Comparison of ENCODE assay signal across 14 cellular contexts in genomic region chr22:44807915-44808690, GRCh38. TPM values are rescaled to one million over a fixed set of nuclear protein-coding genes. Genes with fewer than 3 reads are reported as not detected.
DNase-seq lines count a peak whose midpoint lies in the region; ATAC-seq and TF ChIP-seq lines count a peak whose summit lies in the region.
"Had no signal": no experiment of that assay in that cellular context is flagged by ENCODE, and none has a peak within 500 bp of the region (broad histone marks: within the 10 kb centered on the region; RNA-seq: fewer than 3 reads in every experiment).

No MANE protein-coding gene starts in this region.

- peaks cover 5% of the 10 kb centered on the region for H3K9me3 ChIP-seq in endodermal cell (ENCODE audit: control insufficient read depth, low read length)
- H3K9me3 ChIP-seq: SJSA1 had no signal

- H3K4me3 Mint-ChIP-seq in endodermal cell = no peak overlapping the region
- H3K4me3 Mint-ChIP-seq in mesothelial cell of epicardium = no peak overlapping the region
- H3K4me3 Mint-ChIP-seq: immature natural killer cell, natural killer cell had no signal

- H3K27me3 Mint-ChIP-seq in endodermal cell (ENCODE audit: insufficient read depth) (no peaks in the 10 kb centered on the region), mesothelial cell of epicardium (ENCODE audit: low read depth) (no peaks in the 10 kb centered on the region)

- 88 to 90% methylated on average over 14 to 20 of the region's 21 CpGs for WGBS in endodermal cell (ENCODE audit: insufficient coverage in 1 of 2, insufficient read length in 1 of 2), 2 experiments

- no peaks in the 10 kb centered on the region for H3K27me3 ChIP-seq in endodermal cell (ENCODE audit: control insufficient read depth, insufficient read depth, low read length, poor library complexity, severe bottlenecking)

- H3K36me3 Mint-ChIP-seq in endodermal cell (ENCODE audit: low read depth) (peaks cover 53% of the 10 kb centered on the region), mesothelial cell of epicardium (peaks cover 53% of the 10 kb centered on the region)
- H3K36me3 Mint-ChIP-seq: immature natural killer cell, natural killer cell had no signal

- no peak overlapping the region for H3K9ac ChIP-seq in endodermal cell (ENCODE audit: extremely low read depth, low read length, poor library complexity, severe bottlenecking)

- no peak overlapping the region for H3K27ac Mint-ChIP-seq in endodermal cell
- H3K27ac Mint-ChIP-seq in mesothelial cell of epicardium = no peak overlapping the region
- H3K27ac Mint-ChIP-seq: immature natural killer cell, natural killer cell had no signal

- H3K36me3 ChIP-seq in endodermal cell (ENCODE audit: control insufficient read depth, insufficient read depth, low read length) = no peaks in the 10 kb centered on the region
- H3K36me3 ChIP-seq: SJSA1 had no signal

- H3K9me3 Mint-ChIP-seq in endodermal cell (peaks cover 17% of the 10 kb centered on the region), mesothelial cell of epicardium (peaks cover 6% of the 10 kb centered on the region)
- H3K9me3 Mint-ChIP-seq: immature natural killer cell, natural killer cell had no signal

- no peak overlapping the region for H3K4me3 ChIP-seq in endodermal cell (ENCODE audit: low read length)
- H3K4me3 ChIP-seq: SJSA1 had no signal

- no peaks in the 10 kb centered on the region for H3K4me1 ChIP-seq in endodermal cell (ENCODE audit: control insufficient read depth, insufficient read depth, low read length)
- H3K4me1 ChIP-seq: SJSA1 had no signal

- no peak overlapping the region for H3K27ac ChIP-seq in endodermal cell (ENCODE audit: low read depth, low read length)
- H3K27ac ChIP-seq: SJSA1 had no signal

- DNase-seq in activated T-cell treated with anti-CD3 and anti-CD28 coated beads, Interleukin-2, amount 50 U/mL, for 48 hours = peak; percentile 25 to 28
- DNase-seq in activated T-cell treated with anti-CD3 and anti-CD28 coated beads, Interleukin-2, amount 50 U/mL, for 1 hour = no peak
- DNase-seq in NCI-H460 (ENCODE audit: extremely low read depth, low read depth) (peak; percentile 1), endodermal cell (peak; percentile 87), AG08396 (ENCODE audit: low spot score) (no peak), mesothelial cell of epicardium (ENCODE audit: low spot score in 2 of 2, unreplicated experiment in 2 of 2) (no peak)
- DNase-seq in stimulated activated CD8-positive, alpha-beta memory T cell treated with anti-CD3 and anti-CD28 coated beads, Interleukin-4, amount 100 ng/mL, for 48 hours = peak; percentile 34
- DNase-seq: immature natural killer cell, natural killer cell, NCI-H2107 had no signal

- H3K4me1 Mint-ChIP-seq in endodermal cell (peaks cover 9% of the 10 kb centered on the region), mesothelial cell of epicardium (no peaks in the 10 kb centered on the region)

- ATAC-seq in GM21381 (IDR thresholded peaks at IDR 0.05; ENCODE audit: unreplicated experiment) = no peak

- TF ChIP-seq CTCF in endodermal cell (conservative IDR thresholded peaks at IDR 0.05) = peak; percentile 72
- no peak for TF ChIP-seq CTCF in mesothelial cell of epicardium (IDR thresholded peaks at IDR 0.05; ENCODE audit: unreplicated experiment)

RNA-seq across cellular contexts. Expression of gene ARHGAP8, which starts 55.7 kb away (rescaled TPM):
- total RNA-seq in NCI-H460 (2014; rRNA removed; shearing (Covaris generic)) = 0.35 TPM in 1 of 2 replicates, not detected in the other
- polyA plus RNA-seq in NCI-H460 (2014; cell fraction: nucleus; rRNA removed) = 0.70 TPM in 1 of 2 replicates, not detected in the other
- total RNA-seq in endodermal cell (10 to 100 TPM; 45.2 to 51.3 TPM), mesothelial cell of epicardium (161 to 172 TPM (median 166 TPM) in 3 replicates)
- polyA plus RNA-seq in endodermal cell (2013, experiment 1 of 2) = 9.3 TPM
- 4.3 TPM for polyA plus RNA-seq in endodermal cell (2013, experiment 2 of 2)
- total RNA-seq: endothelial cell of umbilical vein, HT1080, SJSA1 had no signal
- polyA plus RNA-seq: endothelial cell of umbilical vein had no signal

Comparison
In these comparisons a context has a peak if more than half of its experiments do, and no peak if none do; other contexts are left out.
1. DNase-seq: peak in activated T-cell treated with anti-CD3 and anti-CD28 coated beads, Interleukin-2, amount 50 U/mL, for 48 hours (2 of 2), NCI-H460 (single experiment), endodermal cell (single experiment) and stimulated activated CD8-positive, alpha-beta memory T cell treated with anti-CD3 and anti-CD28 coated beads, Interleukin-4, amount 100 ng/mL, for 48 hours (single experiment); none in activated T-cell treated with anti-CD3 and anti-CD28 coated beads, Interleukin-2, amount 50 U/mL, for 1 hour (single experiment), AG08396 (single experiment) and mesothelial cell of epicardium (0 of 2).
2. RNA of gene ARHGAP8, which starts 55.7 kb away (total RNA-seq): 161 to 172 TPM in mesothelial cell of epicardium and 45.2 to 51.3 TPM in endodermal cell; 0.35 TPM in NCI-H460; every median in the first group is over 10 times any median in the second.